ENCODE assay signal across 25 cellular contexts in genomic region chr10:35578608-35578956, GRCh38. TPM values are rescaled to one million over a fixed set of nuclear protein-coding genes. Genes with fewer than 3 reads are reported as not detected.
DNase-seq lines count a peak whose midpoint lies in the region; ATAC-seq, FAIRE-seq and TF ChIP-seq lines count a peak whose summit lies in the region.
"Had no signal": no experiment of that assay in that cellular context is flagged by ENCODE, and none has a peak within 500 bp of the region (broad histone marks: within the 10 kb centered on the region; RNA-seq: fewer than 3 reads in every experiment).

No MANE protein-coding gene starts in this region.

- POLR2A ChIA-PET in H1 (lab: Charles Lee; ENCODE audit: partially characterized antibody): interaction anchor here (1.3 kb wide), 1 partner anchor 15 kb away, joined by 4 read pairs; no protein-coding TSS in a partner anchor

- H2BK5ac ChIP-seq in H1 (ENCODE audit: low read depth, low read length): no peak overlapping the region

- H3K9ac ChIP-seq in H1 (replicated peaks in 1 of 4; ENCODE audit: extremely low read depth in 1 of 4, low read depth in 3 of 4, low read length in 3 of 4): no peak overlapping the region

- no peak overlapping the region for H3K4me3 ChIP-seq in cardiac muscle cell
- H3K4me3 ChIP-seq in H1 (ENCODE audit: extremely low read depth in 1 of 4, insufficient read depth in 2 of 4, low read depth in 3 of 4, low read length in 4 of 4): no peak overlapping the region
- H3K4me3 ChIP-seq in gastroesophageal sphincter: no peak overlapping the region
- H3K4me3 ChIP-seq: PC-9, SJSA1 had no signal

- TF ChIP-seq RAD21 in H1 (IDR thresholded peaks at IDR 0.05 in 1 of 2, conservative IDR thresholded peaks at IDR 0.05 in 1 of 2; ENCODE audit: low read depth in 2 of 2, low read length in 2 of 2): no peak

- H3K14ac ChIP-seq in H1 (ENCODE audit: insufficient read length): no peak overlapping the region

- no peak overlapping the region for H2BK12ac ChIP-seq in H1 (ENCODE audit: low read depth, low read length)

- TF ChIP-seq POLR2A in H1 (IDR thresholded peaks at IDR 0.05; ENCODE audit: control extremely low read depth in 1 of 2, low read depth in 2 of 2, low read length in 2 of 2): no peak
- no peak for TF ChIP-seq POLR2A in gastroesophageal sphincter (IDR thresholded peaks at IDR 0.05)

- WGBS in H1 (ENCODE audit: extremely low coverage in 1 of 2, insufficient coverage in 1 of 2, insufficient read length in 1 of 2, insufficient replicate concordance in 2 of 2, low coverage in 1 of 2, low lambda C conversion rate in 2 of 2, missing lambda C conversion rate in 1 of 2), 2 experiments: 92% methylated on average over 4 of the region's 4 CpGs; no CpG with 5 or more reads in 1 of the 2 experiments
- whole genome bisulfite sequencing in gastroesophageal sphincter (ENCODE audit: low coverage in 1 of 2), 2 donors: 0 to 90% methylated on average over 1 to 3 of the region's 4 CpGs

- no peaks in the 10 kb centered on the region for H3K36me3 ChIP-seq in cardiac muscle cell
- no peaks in the 10 kb centered on the region for H3K36me3 ChIP-seq in H1 (ENCODE audit: control insufficient read depth in 2 of 4, insufficient read depth in 4 of 4, low read length in 3 of 4)
- peaks cover 0 to 13% of the 10 kb centered on the region in 2 donors for H3K36me3 ChIP-seq in gastroesophageal sphincter
- H3K36me3 ChIP-seq: SJSA1 had no signal

- peaks cover 51% of the 10 kb centered on the region for H3K4me1 Mint-ChIP-seq in nephron
- H3K4me1 Mint-ChIP-seq: CD8-positive, alpha-beta memory T cell had no signal

- DNase-seq in cardiac muscle cell (ENCODE audit: low read depth in 1 of 2, low spot score in 1 of 2): peak; percentile 4 to 84
- no peak for DNase-seq in Right ventricle myocardium superior
- no peak for DNase-seq in H1 (ENCODE audit: low read depth in 1 of 2, low spot score in 2 of 2)
- no peak for DNase-seq in activated naive CD4-positive, alpha-beta T cell treated with Interleukin-2 at 50 U/mL for 16 hours
- DNase-seq: Calu3; CD8-positive, alpha-beta memory T cell; DMS153; KG1; NCI-H1105; NCI-H2081; NCI-H446 treated with DMSO at 0.1 percent for 48 hours; NCI-H526 treated with DMSO at 0.1 percent for 48 hours; PC-9 had no signal

- ATAC-seq in Right ventricle myocardium superior (ENCODE audit: poor library complexity) (no peak), gastroesophageal sphincter (no peak), GM21526 (IDR thresholded peaks at IDR 0.05; ENCODE audit: low FRiP score, unreplicated experiment) (no peak), HG02938 (IDR thresholded peaks at IDR 0.05; ENCODE audit: unreplicated experiment) (no peak)

- H4K8ac ChIP-seq in H1 (ENCODE audit: extremely low read depth, insufficient read depth, low read length): no peak overlapping the region

- no peaks in the 10 kb centered on the region for H3K23me2 ChIP-seq in H1 (ENCODE audit: low read depth, low read length)

- no peak overlapping the region for H3K23ac ChIP-seq in H1 (ENCODE audit: insufficient read length)

- H4K91ac ChIP-seq in H1 (replicated peaks; ENCODE audit: insufficient read length, low read length): no peak overlapping the region

- CTCF ChIA-PET in H1 (lab: Charles Lee; ENCODE audit: partially characterized antibody): interaction anchor here (2.7 kb wide), 1 partner anchor 10 kb away, joined by 10 read pairs; no protein-coding TSS in a partner anchor

- H3K56ac ChIP-seq in H1 (replicated peaks; ENCODE audit: insufficient read length, low read depth, low read length): no peak overlapping the region

- H3K27me3 ChIP-seq in cardiac muscle cell: no peaks in the 10 kb centered on the region
- no peaks in the 10 kb centered on the region for H3K27me3 ChIP-seq in H1 (replicated peaks in 1 of 4; ENCODE audit: control insufficient read depth in 3 of 4, extremely low read depth in 1 of 4, insufficient read depth in 3 of 4, low read length in 3 of 4)
- H3K27me3 ChIP-seq in gastroesophageal sphincter: peaks cover 22% of the 10 kb centered on the region
- H3K27me3 ChIP-seq: SJSA1 had no signal

- no peak overlapping the region for H3K4me3 Mint-ChIP-seq in nephron
- H3K4me3 Mint-ChIP-seq: CD8-positive, alpha-beta memory T cell had no signal

- no peak for TF ChIP-seq EP300 in H1 (IDR thresholded peaks at IDR 0.05; ENCODE audit: borderline replicate concordance in 1 of 2, low read depth in 2 of 2, low read length in 2 of 2)
- no peak for TF ChIP-seq EP300 in gastroesophageal sphincter (IDR thresholded peaks at IDR 0.05)

- H3K4me1 ChIP-seq in cardiac muscle cell (ENCODE audit: low read depth): peaks cover 38% of the 10 kb centered on the region
- peaks cover 1 to 6% (median 3%) of the 10 kb centered on the region in 4 experiments; a peak in 6 of 7 replicates for H3K4me1 ChIP-seq in H1 (replicated peaks in 1 of 4; ENCODE audit: control insufficient read depth in 3 of 4, insufficient read depth in 4 of 4, low read length in 3 of 4)
- H3K4me1 ChIP-seq in gastroesophageal sphincter: peaks cover 0 to 4% (median 0%) of the 10 kb centered on the region in 3 donors

- no peak for FAIRE-seq in H1 (lab: Jason Lieb, UNC)
- FAIRE-seq: GM12891, H54 had no signal

- no peak overlapping the region for H4K5ac ChIP-seq in H1 (ENCODE audit: insufficient read length, low read depth, low read length)

- no peak overlapping the region for H2BK20ac ChIP-seq in H1 (ENCODE audit: low read length)

- peak overlapping the region; percentile 39 to 57 (median 53) for H3K27ac Mint-ChIP-seq in nephron
- H3K27ac Mint-ChIP-seq: CD8-positive, alpha-beta memory T cell had no signal

- H2BK15ac ChIP-seq in H1 (ENCODE audit: low read length): 0 out of 2 replicates have a peak overlapping the region, but pooled peaks have one; percentile 31

- H3K79me1 ChIP-seq in H1 (ENCODE audit: low read depth, low read length): no peaks in the 10 kb centered on the region

- intact Hi-C loops in Right ventricle myocardium superior (cut with DNase I): no loop called here

- H3K4ac ChIP-seq in H1 (replicated peaks; ENCODE audit: insufficient read length, low read depth, low read length): no peak overlapping the region

- H3K79me2 ChIP-seq in H1 (ENCODE audit: control insufficient read depth in 1 of 2, insufficient read depth in 2 of 2, low read length in 2 of 2): no peaks in the 10 kb centered on the region

- H3K18ac ChIP-seq in H1 (ENCODE audit: extremely low read depth, low read length): no peak overlapping the region

- no peak overlapping the region for H2BK120ac ChIP-seq in H1 (replicated peaks; ENCODE audit: low read depth, low read length)

- no peak overlapping the region for H3K4me2 ChIP-seq in H1 (ENCODE audit: insufficient read depth in 1 of 2, low read depth in 2 of 2, low read length in 2 of 2)
- H3K4me2 ChIP-seq: PC-9 had no signal

- no peaks in the 10 kb centered on the region for H3K9me3 Mint-ChIP-seq in nephron

- no peak overlapping the region for H2AK5ac ChIP-seq in H1 (ENCODE audit: low read depth, low read length)

- H2AFZ ChIP-seq in H1 (ENCODE audit: low read length): no peak overlapping the region
- H2AFZ ChIP-seq: PC-9 had no signal

- H4K20me1 ChIP-seq in H1 (replicated peaks in 1 of 2; ENCODE audit: control insufficient read depth in 1 of 2, insufficient read depth in 2 of 2, low read length in 2 of 2): no peaks in the 10 kb centered on the region

- no peak for TF ChIP-seq CTCF in cardiac muscle cell (IDR thresholded peaks at IDR 0.05; ENCODE audit: low read depth, low read length)
- no peak for TF ChIP-seq CTCF in H1 (IDR thresholded peaks at IDR 0.05; ENCODE audit: control extremely low read depth in 1 of 3, insufficient read depth in 1 of 3, low read depth in 1 of 3, low read length in 3 of 3)
- TF ChIP-seq CTCF in nephron (IDR thresholded peaks at IDR 0.05; ENCODE audit: unreplicated experiment in 3 of 3): no peak
- no peak for TF ChIP-seq CTCF in gastroesophageal sphincter (IDR thresholded peaks at IDR 0.05)

- H3K27ac ChIP-seq in cardiac muscle cell (peak overlapping the region; percentile 40), H1 (ENCODE audit: low read depth, low read length) (no peak overlapping the region; the same call in 1 of the 2 replicates), gastroesophageal sphincter (no peak overlapping the region)
- H3K27ac ChIP-seq: C4-2B, PC-9, RWPE1, SJSA1 had no signal

- no peaks in the 10 kb centered on the region for H3K27me3 Mint-ChIP-seq in nephron (ENCODE audit: low read depth)

- H3K9me3 ChIP-seq in cardiac muscle cell (ENCODE audit: low read depth): no peaks in the 10 kb centered on the region
- H3K9me3 ChIP-seq in H1 (ENCODE audit: insufficient read depth in 2 of 2, low read depth in 1 of 2, low read length in 1 of 2): no peaks in the 10 kb centered on the region
- H3K9me3 ChIP-seq in gastroesophageal sphincter: no peaks in the 10 kb centered on the region
- H3K9me3 ChIP-seq: SJSA1 had no signal

- peaks cover 14% of the 10 kb centered on the region for H3K36me3 Mint-ChIP-seq in nephron (ENCODE audit: low read depth)

TF ChIP-seq in H1, 55 proteins besides CTCF, POLR2A, EP300 and RAD21 (continues in another document):
- TF ChIP-seq CHD2 (IDR thresholded peaks at IDR 0.05; ENCODE audit: low read length) (no peak), SIX5 (IDR thresholded peaks at IDR 0.05; ENCODE audit: low read depth, low read length) (no peak), E2F6 (IDR thresholded peaks at IDR 0.05) (no peak), BCL11A (IDR thresholded peaks at IDR 0.05; ENCODE audit: low read depth in 2 of 2, low read length in 2 of 2) (no peak), GABPA (IDR thresholded peaks at IDR 0.05; ENCODE audit: borderline replicate concordance, insufficient read depth, low read length) (no peak), CHD1 (IDR thresholded peaks at IDR 0.05; ENCODE audit: low read depth, low read length) (no peak), BRCA1 (IDR thresholded peaks at IDR 0.05; ENCODE audit: low read depth, low read length) (no peak), JUND (IDR thresholded peaks at IDR 0.05; ENCODE audit: low read length) (no peak)

RNA-seq across cellular contexts. Expression of gene GJD4, which starts 26.6 kb away (rescaled TPM):
- total RNA-seq in cardiac muscle cell (0.24 TPM in 1 of 2 replicates, not detected in the other), Right ventricle myocardium superior (not detected), gastroesophageal sphincter (not detected)
- polyA plus RNA-seq in cardiac muscle cell (not detected in 2 replicates), H1 (2011; rRNA removed) (not detected in 2 replicates)
- not detected in 2 replicates for total RNA-seq in H1 (2021; fragmentation: NEBNext Ultra II Directional; extraction: Animal tissue kit (Norgen Biotek cat#: 25700))
- not detected for polyA plus RNA-seq in H1 (2011; cell fraction: cytosol; rRNA removed)
- 0.09 TPM for polyA plus RNA-seq in H1 (2011; cell fraction: nucleus; rRNA removed)
- not detected in 4 replicates for polyA plus RNA-seq in H1 (2012, experiment 1 of 2)
- polyA plus RNA-seq in H1 (2012, experiment 2 of 2): not detected
- not detected for polyA plus RNA-seq in H1 (2013, experiment 1 of 2)
- polyA plus RNA-seq in H1 (2013, experiment 2 of 2): not detected
- not detected in 2 replicates for polyA minus RNA-seq in H1 (2011; rRNA and poly(A)+ RNA removed)
- polyA minus RNA-seq in H1 (2011; cell fraction: cytosol; rRNA and poly(A)+ RNA removed): not detected
- polyA minus RNA-seq in H1 (2011; cell fraction: nucleus; rRNA and poly(A)+ RNA removed): not detected
- total RNA-seq: A172; Calu3; CD8-positive, alpha-beta memory T cell; G401; PC-9; T-helper 1 cell treated with Interleukin-12 subunit alpha and Interleukin-12 subunit beta and Interleukin-4 antibody, amounts not matched to agents 30 ng/mL and 1 ng/mL, for 36 hours had no signal
- polyA plus RNA-seq: CD8-positive, alpha-beta memory T cell had no signal

Comparison
In these comparisons a context has a peak if more than half of its experiments do, and no peak if none do; other contexts are left out.
1. DNase-seq: peak in cardiac muscle cell (2 of 2); none in Right ventricle myocardium superior (single experiment), H1 (0 of 2) and activated naive CD4-positive, alpha-beta T cell treated with Interleukin-2 at 50 U/mL for 16 hours (single experiment).